In the genomic region with DNA sequence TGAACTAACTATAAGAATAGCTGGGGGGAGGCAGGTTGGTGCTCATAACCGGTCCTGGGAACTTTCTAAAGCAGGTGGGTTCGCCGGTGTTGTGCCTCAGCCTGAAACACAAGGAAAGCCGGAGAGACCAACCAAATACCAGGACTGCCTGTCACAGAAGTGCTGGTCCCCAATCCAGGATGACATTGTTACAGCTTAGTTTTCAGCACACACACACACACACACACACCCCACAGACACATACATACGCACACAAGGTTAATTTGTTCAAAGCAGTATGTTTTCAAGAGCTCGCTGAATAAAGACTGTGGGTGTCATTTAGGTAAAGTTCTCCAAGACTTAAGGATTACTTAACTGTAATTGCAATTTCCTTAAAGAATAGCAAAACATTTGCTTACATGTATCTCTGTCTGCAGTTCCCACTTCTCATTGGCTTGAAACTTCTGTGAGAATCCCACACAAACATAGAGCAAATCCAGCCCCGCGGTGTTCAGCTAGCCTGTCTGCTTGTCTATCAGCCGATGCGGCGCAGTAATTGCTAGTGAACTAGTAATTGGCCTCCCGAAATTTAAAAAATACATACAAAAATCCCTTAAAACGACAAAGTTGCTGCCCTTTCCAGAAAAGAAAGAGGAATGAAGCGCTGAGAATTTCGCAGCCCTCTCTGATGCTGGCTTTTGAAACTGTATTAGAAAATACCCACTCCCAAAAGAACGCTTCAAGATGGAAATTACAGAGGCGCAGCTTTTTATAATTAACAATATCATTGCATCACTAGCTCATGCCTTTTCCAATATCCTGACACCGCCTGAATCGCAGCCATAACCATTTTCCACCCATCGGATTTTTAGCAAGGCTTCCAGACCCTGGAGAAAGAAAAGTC, we compare ENCODE assay signal across 9 cellular contexts. TPM values are rescaled to one million over a fixed set of nuclear protein-coding genes. Genes with fewer than 3 reads are reported as not detected.
DNase-seq lines count a peak whose midpoint lies in the region; ATAC-seq and TF ChIP-seq lines count a peak whose summit lies in the region.
"Had no signal": no experiment of that assay in that cellular context is flagged by ENCODE, and none has a peak within 500 bp of the region (broad histone marks: within the 10 kb centered on the region; RNA-seq: fewer than 3 reads in every experiment).

No MANE protein-coding gene starts in this region.

- no peaks in the 10 kb centered on the region for H3K9me3 Mint-ChIP-seq in natural killer cell

- no peaks in the 10 kb centered on the region for H4K20me1 ChIP-seq in PC-9 (ENCODE audit: insufficient read depth)

- H3K4me3 ChIP-seq in AG10803 (ENCODE audit: low read length) (peak overlapping the region; percentile 75), PC-9 (peak overlapping the region; percentile 50; the same call in 1 of the 2 replicates), epithelial cell of proximal tubule (ENCODE audit: low read depth, low read length) (peak overlapping the region; percentile 69)
- H3K4me3 ChIP-seq: GM12878 had no signal

- no peak overlapping the region for H3K27ac ChIP-seq in PC-9

- H3K27me3 Mint-ChIP-seq in natural killer cell (ENCODE audit: low read depth in 2 of 2): peaks cover 22 to 23% of the 10 kb centered on the region in 2 donors

- peaks cover 15 to 21% of the 10 kb centered on the region in 2 donors for H3K4me1 Mint-ChIP-seq in natural killer cell

- no peaks in the 10 kb centered on the region for H3K9me2 ChIP-seq in PC-9 (ENCODE audit: insufficient read depth)

- intact Hi-C loops in PC-9 (cut with micrococcal nuclease; ENCODE audit: unreplicated experiment) (no loop called here), natural killer cell (cut with micrococcal nuclease) (no loop called here)

- H3K79me2 ChIP-seq in PC-9 (ENCODE audit: low read depth): no peaks in the 10 kb centered on the region

- H3K4me3 Mint-ChIP-seq in natural killer cell: peak overlapping the region; percentile 89

- ATAC-seq in natural killer cell (no peak), GM21825 (IDR thresholded peaks at IDR 0.05; ENCODE audit: unreplicated experiment) (no peak)
- ATAC-seq: GM12878 had no signal

- CTCF ChIA-PET in PC-9 (lab: Charles Lee): no interaction called here

- peak overlapping the region in 1 of 2 donors; percentile 69 for H3K27ac Mint-ChIP-seq in natural killer cell

- H3K36me3 ChIP-seq in PC-9 (ENCODE audit: low read depth): no peaks in the 10 kb centered on the region

- no peaks in the 10 kb centered on the region for H3F3A ChIP-seq in PC-9 (ENCODE audit: insufficient read depth, low read depth)

- no peaks in the 10 kb centered on the region for H3K36me3 Mint-ChIP-seq in natural killer cell

- no peaks in the 10 kb centered on the region for H3K9me3 ChIP-seq in PC-9 (ENCODE audit: insufficient read depth, low read depth)

- H3K27me3 ChIP-seq in PC-9 (ENCODE audit: insufficient read depth, low read depth): peaks cover 17% of the 10 kb centered on the region

- TF ChIP-seq CTCF in AG10803 (conservative IDR thresholded peaks at IDR 0.05; ENCODE audit: low read length): no peak
- no peak for TF ChIP-seq CTCF in PC-9 (conservative IDR thresholded peaks at IDR 0.05)
- TF ChIP-seq CTCF in epithelial cell of proximal tubule (conservative IDR thresholded peaks at IDR 0.05; ENCODE audit: low read depth, low read length): no peak
- no peak for TF ChIP-seq CTCF in natural killer cell (IDR thresholded peaks at IDR 0.05)

- no peak overlapping the region for H2AFZ ChIP-seq in PC-9

- POLR2A ChIA-PET in PC-9 (lab: Charles Lee; ENCODE audit: unreplicated experiment): no interaction called here

- DNase-seq in AG10803 (ENCODE audit: low read depth): peak; percentile 50
- no peak for DNase-seq in PC-9
- no peak for DNase-seq in epithelial cell of proximal tubule (ENCODE audit: low read depth)
- DNase-seq in natural killer cell: no peak
- no peak for DNase-seq in SW 1271 (lab: John Stamatoyannopoulos, UW)
- no peak for DNase-seq in NCI-H82 treated with DMSO at 0.1 percent for 48 hours (lab: John Stamatoyannopoulos, UW; ENCODE audit: unreplicated experiment)
- no peak for DNase-seq in occipital lobe (lab: John Stamatoyannopoulos, UW)

- no peaks in the 10 kb centered on the region for H3K4me1 ChIP-seq in PC-9 (replicated peaks; ENCODE audit: insufficient read depth)

- no TSS peak for BruUV-seq in PC-9 (replicated peaks; lab: Mats Ljungman, UMichigan)

- H3K4me2 ChIP-seq in PC-9: peak overlapping the region; percentile 73

RNA-seq across cellular contexts. Expression of a gene that starts 0.9 kb away (rescaled TPM):
- not detected in 2 replicates for total RNA-seq in PC-9 (2021)
- 2.2 and 4.8 TPM in 2 replicates for total RNA-seq in epithelial cell of proximal tubule
- 1 to 10 TPM in 2 of 3 donors, under 1 TPM in 1; 0.56 to 1.3 (median 1.1) TPM for total RNA-seq in natural killer cell
- total RNA-seq in occipital lobe: 4.1 TPM
